22 cellular contexts compared by ENCODE assay signal in the genomic region with DNA sequence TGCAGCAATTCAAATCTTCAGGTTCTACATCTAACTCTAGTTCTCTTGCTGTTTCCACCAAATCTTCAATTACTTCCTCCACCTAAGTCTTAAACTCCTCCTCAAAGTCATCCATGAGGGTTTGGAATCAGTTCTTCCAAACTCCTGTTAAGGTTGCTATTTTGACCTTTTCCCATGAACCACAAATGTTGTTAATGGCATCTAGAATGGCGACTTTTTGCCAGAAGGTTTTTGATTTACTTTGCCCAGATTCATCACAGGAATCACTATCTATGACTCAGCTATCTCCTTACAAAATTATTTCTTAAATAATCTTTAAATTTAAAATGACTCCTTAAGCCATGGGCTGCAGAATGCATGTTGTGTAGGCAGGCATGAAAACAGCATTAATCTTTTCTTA.
A peak's percentile ranks its signal among the peaks of the same experiment; 100 is the strongest.
DNase-seq lines count a peak whose midpoint lies in the region; ATAC-seq, FAIRE-seq and TF ChIP-seq lines count a peak whose summit lies in the region.
"Had no signal": no experiment of that assay in that cellular context is flagged by ENCODE, and none has a peak within 500 bp of the region (broad histone marks: within the 10 kb centered on the region; RNA-seq: fewer than 3 reads in every experiment).

No MANE protein-coding gene starts in this region.

- H3K4me2 ChIP-seq in SK-N-SH (no peak overlapping the region), endothelial cell of umbilical vein (ENCODE audit: insufficient read depth, low read length) (no peak overlapping the region), MM.1S (ENCODE audit: low read depth, low read length) (no peak overlapping the region)
- H3K4me2 ChIP-seq: A549 had no signal

- DNase-seq in SK-N-SH (no peak), M059J (ENCODE audit: low read depth) (peak; percentile 53), endothelial cell of umbilical vein (ENCODE audit: low read depth, low spot score) (no peak), neural crest cell (ENCODE audit: low read depth, low spot score) (no peak), MM.1S (no peak), GM13977 (ENCODE audit: low spot score) (no peak)
- DNase-seq: AML-193; CD4-positive, alpha-beta memory T cell; DMS79 treated with DMSO at 0.1 percent for 48 hours; EL; H9; KBM-7 had no signal

- no peaks in the 10 kb centered on the region for H3K9me2 ChIP-seq in SK-N-SH
- no peaks in the 10 kb centered on the region for H3K9me2 ChIP-seq in MM.1S (replicated peaks; ENCODE audit: insufficient read depth, low read length)

- TF ChIP-seq RAD21 in SK-N-SH (IDR thresholded peaks at IDR 0.05; ENCODE audit: low read length), result no peak

- dilution Hi-C loops in endothelial cell of umbilical vein (cut with MboI; ENCODE audit: extremely low pct_ligation_motif_present, low sequenced_read_pairs), result no loop called here

- in situ Hi-C loops in GM13977 (cut with MboI; ENCODE audit: low pct_unique_long_range_greater_than_20kb, low sequenced_read_pairs, unreplicated experiment), result no loop called here

- no peak overlapping the region for H3K4me3 ChIP-seq in SK-N-SH (ENCODE audit: low read depth in 2 of 2, low read length in 1 of 2)
- no peak overlapping the region for H3K4me3 ChIP-seq in endothelial cell of umbilical vein (replicated peaks in 1 of 3; ENCODE audit: insufficient read depth in 1 of 3, low read depth in 1 of 3, low read length in 3 of 3)
- H3K4me3 ChIP-seq in MM.1S (ENCODE audit: low read length), result no peak overlapping the region
- H3K4me3 ChIP-seq: A549 had no signal

- H3K4me1 Mint-ChIP-seq in neural crest cell, result peaks cover 25% of the 10 kb centered on the region
- H3K4me1 Mint-ChIP-seq: H9 had no signal

- TF ChIP-seq CTCF in SK-N-SH (IDR thresholded peaks at IDR 0.05), result no peak
- TF ChIP-seq CTCF in endothelial cell of umbilical vein (IDR thresholded peaks at IDR 0.05; ENCODE audit: extremely low read depth in 1 of 2, insufficient read depth in 1 of 2, low read depth in 1 of 2, low read length in 2 of 2), result no peak
- TF ChIP-seq CTCF in neural crest cell (conservative IDR thresholded peaks at IDR 0.05), result no peak
- TF ChIP-seq CTCF in MM.1S (IDR thresholded peaks at IDR 0.05; ENCODE audit: low read length), result no peak
- TF ChIP-seq CTCF in GM13977 (IDR thresholded peaks at IDR 0.05; ENCODE audit: extremely low read depth, insufficient read depth, missing control alignments), result no peak

- H3K79me2 ChIP-seq in SK-N-SH (ENCODE audit: insufficient read depth) (no peaks in the 10 kb centered on the region), endothelial cell of umbilical vein (ENCODE audit: control insufficient read depth, insufficient read depth, low read length) (no peaks in the 10 kb centered on the region), MM.1S (ENCODE audit: low read length) (no peaks in the 10 kb centered on the region)

- no peaks in the 10 kb centered on the region for H3K9me1 ChIP-seq in endothelial cell of umbilical vein (replicated peaks; ENCODE audit: control insufficient read depth, extremely low read depth, insufficient read depth, low read length)

- H2AFZ ChIP-seq in SK-N-SH (ENCODE audit: low read depth) (peak overlapping the region; percentile 55; the same call in 1 of the 2 replicates), endothelial cell of umbilical vein (ENCODE audit: low read depth, low read length) (no peak overlapping the region), MM.1S (ENCODE audit: low read length) (no peak overlapping the region)

- H3K27me3 Mint-ChIP-seq in neural crest cell (ENCODE audit: low read depth), result no peaks in the 10 kb centered on the region
- H3K27me3 Mint-ChIP-seq: CD4-positive, alpha-beta memory T cell had no signal

- no TSS peak for BruUV-seq in endothelial cell of umbilical vein (replicated peaks; lab: Mats Ljungman, UMichigan)

- H3K9ac ChIP-seq in SK-N-SH, result no peak overlapping the region
- no peak overlapping the region for H3K9ac ChIP-seq in endothelial cell of umbilical vein (replicated peaks; ENCODE audit: extremely low read depth, insufficient read depth, low read length)
- no peak overlapping the region for H3K9ac ChIP-seq in MM.1S (ENCODE audit: low read length)

- H3K27ac ChIP-seq in SK-N-SH (ENCODE audit: low read depth in 2 of 2, low read length in 1 of 2), result peak overlapping the region in 1 of 2 experiments; percentile 12; a peak in 1 of 4 replicates
- no peak overlapping the region for H3K27ac ChIP-seq in endothelial cell of umbilical vein (ENCODE audit: insufficient read depth, low read depth, low read length)
- H3K27ac ChIP-seq in MM.1S (ENCODE audit: low read length), result no peak overlapping the region
- H3K27ac ChIP-seq: 22Rv1, A549 had no signal

- H3K4me3 Mint-ChIP-seq in neural crest cell, result no peak overlapping the region
- H3K4me3 Mint-ChIP-seq: CD4-positive, alpha-beta memory T cell; H9; IgD-negative memory B cell had no signal

- CTCF ChIA-PET in SK-N-SH (lab: Yijun Ruan, JAX) (no interaction called here), endothelial cell of umbilical vein (lab: Charles Lee) (no interaction called here)

- intact Hi-C loops in endothelial cell of umbilical vein (cut with micrococcal nuclease), result no loop called here

- H3K4me1 ChIP-seq in SK-N-SH (ENCODE audit: control insufficient read depth in 1 of 2, insufficient read depth in 2 of 2, low read depth in 1 of 2, low read length in 1 of 2) (peaks cover 0 to 24% of the 10 kb centered on the region in 2 experiments; a peak in 2 of 4 replicates), endothelial cell of umbilical vein (ENCODE audit: control insufficient read depth, extremely low read depth, insufficient read depth, low read length) (peaks cover 3% of the 10 kb centered on the region), MM.1S (ENCODE audit: low read length) (peaks cover 3% of the 10 kb centered on the region)

- peak overlapping the region; percentile 32 for H3K27ac Mint-ChIP-seq in neural crest cell (ENCODE audit: unreplicated experiment)
- H3K27ac Mint-ChIP-seq: CD14-positive monocyte; CD4-positive, alpha-beta memory T cell; H9; IgD-negative memory B cell had no signal

- H3K9me3 Mint-ChIP-seq in neural crest cell, result no peaks in the 10 kb centered on the region
- H3K9me3 Mint-ChIP-seq: H9 had no signal

- H3K9me3 ChIP-seq in SK-N-SH, result no peaks in the 10 kb centered on the region; the same call in 1 of the 2 replicates
- no peaks in the 10 kb centered on the region for H3K9me3 ChIP-seq in endothelial cell of umbilical vein (replicated peaks; ENCODE audit: control insufficient read depth, insufficient read depth, low read length)
- no peaks in the 10 kb centered on the region for H3K9me3 ChIP-seq in MM.1S (replicated peaks; ENCODE audit: insufficient read depth, low read length)
- H3K9me3 ChIP-seq: A549 had no signal

- H3F3A ChIP-seq in SK-N-SH (replicated peaks; ENCODE audit: insufficient read depth) (peaks cover 2% of the 10 kb centered on the region), MM.1S (ENCODE audit: insufficient read depth, low read length) (0 out of 2 replicates have a peak, but pooled peaks cover 2% of the 10 kb centered on the region)

- no peak for ATAC-seq in SK-N-SH treated with all-trans-retinoic acid at 6 μM for 48 hours
- no peak for ATAC-seq in HG02884 (IDR thresholded peaks at IDR 0.05; ENCODE audit: unreplicated experiment)
- ATAC-seq: A549 had no signal

- H3K27me3 ChIP-seq in SK-N-SH (ENCODE audit: insufficient read depth) (no peaks in the 10 kb centered on the region), endothelial cell of umbilical vein (ENCODE audit: control insufficient read depth in 2 of 2, insufficient read depth in 2 of 2, low read length in 2 of 2) (no peaks in the 10 kb centered on the region), MM.1S (replicated peaks; ENCODE audit: insufficient read depth, low read length) (peaks cover 41% of the 10 kb centered on the region)

- no peak for FAIRE-seq in endothelial cell of umbilical vein (lab: Jason Lieb, UNC)
- FAIRE-seq: A549, GM12891, GM18507, H1, HTR-8/SVneo had no signal

- TF ChIP-seq EP300 in SK-N-SH (IDR thresholded peaks at IDR 0.05; ENCODE audit: borderline replicate concordance in 1 of 2, low read depth in 1 of 2, low read length in 1 of 2), result no peak

- 43% methylated on average over 1 of the region's 1 CpG for WGBS in SK-N-SH (ENCODE audit: low lambda C conversion rate)

- no peaks in the 10 kb centered on the region for H3K36me3 ChIP-seq in SK-N-SH (replicated peaks in 1 of 2; ENCODE audit: control insufficient read depth in 1 of 2, insufficient read depth in 2 of 2, low read length in 1 of 2)
- H3K36me3 ChIP-seq in endothelial cell of umbilical vein (ENCODE audit: control insufficient read depth in 2 of 2, extremely low read depth in 1 of 2, insufficient read depth in 2 of 2, low read length in 2 of 2), result no peaks in the 10 kb centered on the region
- no peaks in the 10 kb centered on the region for H3K36me3 ChIP-seq in MM.1S (replicated peaks; ENCODE audit: insufficient read depth, low read length)

- no peaks in the 10 kb centered on the region for H3K36me3 Mint-ChIP-seq in neural crest cell (ENCODE audit: low read depth)
- H3K36me3 Mint-ChIP-seq: CD4-positive, alpha-beta memory T cell; IgD-negative memory B cell had no signal

- POLR2A ChIA-PET in SK-N-SH (lab: Yijun Ruan, JAX), result no interaction called here
- POLR2A ChIA-PET in endothelial cell of umbilical vein (lab: Charles Lee), result no interaction called here

- no peak for TF ChIP-seq POLR2A in endothelial cell of umbilical vein (IDR thresholded peaks at IDR 0.05; ENCODE audit: low read depth, low read length)

- H4K20me1 ChIP-seq in SK-N-SH (ENCODE audit: insufficient read depth) (no peaks in the 10 kb centered on the region), endothelial cell of umbilical vein (replicated peaks; ENCODE audit: control insufficient read depth, extremely low read depth, insufficient read depth, low read length) (no peaks in the 10 kb centered on the region), MM.1S (ENCODE audit: insufficient read depth, low read length) (no peaks in the 10 kb centered on the region)

TF ChIP-seq in SK-N-SH, 30 proteins besides CTCF, POLR2A, EP300 and RAD21 (continues in another document):
- TF ChIP-seq, protein P1, sequence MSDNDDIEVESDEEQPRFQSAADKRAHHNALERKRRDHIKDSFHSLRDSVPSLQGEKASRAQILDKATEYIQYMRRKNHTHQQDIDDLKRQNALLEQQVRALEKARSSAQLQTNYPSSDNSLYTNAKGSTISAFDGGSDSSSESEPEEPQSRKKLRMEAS (IDR thresholded peaks at IDR 0.05; ENCODE audit: low read depth), result no peak
- no peak for TF ChIP-seq ELF1 (IDR thresholded peaks at IDR 0.05)

TF ChIP-seq in SK-N-SH treated with all-trans-retinoic acid at 6 μM for 48 hours, 23 proteins besides CTCF, POLR2A, EP300 and RAD21 (continues in another document):
- TF ChIP-seq OSR1 (CRISPR knock-in tag; IDR thresholded peaks at IDR 0.05), result no peak

TF ChIP-seq in endothelial cell of umbilical vein, 7 proteins besides CTCF, POLR2A, EP300 and RAD21:
- TF ChIP-seq FOS (IDR thresholded peaks at IDR 0.05; ENCODE audit: borderline replicate concordance, insufficient read depth, low read length) (peak; percentile 28), GATA2 (IDR thresholded peaks at IDR 0.05; ENCODE audit: insufficient read depth, insufficient read length, low read depth, low read length) (no peak), JUN (IDR thresholded peaks at IDR 0.05; ENCODE audit: borderline replicate concordance, insufficient read depth, insufficient read length, low read depth) (no peak)
